In genomic region chr15:65937046-65937445, GRCh38 we compare ENCODE assay signal across 17 cellular contexts.
"Had no signal": no experiment of that assay in that cellular context is flagged by ENCODE, and none has a peak within 500 bp of the region (broad histone marks: within the 10 kb centered on the region; RNA-seq: fewer than 3 reads in every experiment).

No MANE protein-coding gene starts in this region.

- DNase-seq: activated CD4-positive, alpha-beta T cell treated with anti-CD3 and anti-CD28 coated beads, Interleukin-2, amount 10 ng/mL, durations not matched to agents 7 days and 5 days; activated CD4-positive, CD25-positive, alpha-beta regulatory T cell treated with anti-CD3 and anti-CD28 coated beads, Interleukin-2, amount 50 U/mL, for 72 hours; activated CD8-positive, alpha-beta T cell treated with anti-CD3 and anti-CD28 coated beads, Interleukin-2, amount 10 ng/mL, durations not matched to agents 7 days and 5 days; activated gamma-delta T cell; activated naive CD4-positive, alpha-beta T cell treated with anti-CD3 and anti-CD28 coated beads, Interleukin-2, amount 50 U/mL, for 16 hours; activated naive CD8-positive, alpha-beta T cell treated with anti-CD3 and anti-CD28 coated beads, Interleukin-2, amount 50 U/mL, for 24 hours; gastrocnemius medialis; islet precursor cell; natural killer cell; stimulated activated CD4-positive, alpha-beta T cell treated with anti-CD3 and anti-CD28 coated beads, Interleukin-4, amount 100 ng/mL, for 24 hours; stimulated activated naive CD4-positive, alpha-beta T cell treated with Interleukin-2 at 50 U/mL for 16 hours; T-cell; tibial artery; WERI-Rb-1 had no signal

- ATAC-seq: activated CD8-positive, alpha-beta T cell treated with anti-CD3 and anti-CD28 coated beads, Interleukin-2, amount 10 ng/mL, durations not matched to agents 7 days and 5 days; activated naive CD8-positive, alpha-beta T cell treated with anti-CD3 and anti-CD28 coated beads, Interleukin-2, amount 50 U/mL, for 24 hours; gastrocnemius medialis; natural killer cell; T-cell had no signal

- H3K27ac ChIP-seq: cardiac muscle cell, esophagus muscularis mucosa, gastrocnemius medialis, tibial artery, WERI-Rb-1 had no signal

- H3K36me3 ChIP-seq: cardiac muscle cell, esophagus muscularis mucosa, gastrocnemius medialis, tibial artery, WERI-Rb-1 had no signal

- H3K4me3 ChIP-seq: cardiac muscle cell, esophagus muscularis mucosa, gastrocnemius medialis, lung, tibial artery had no signal

- H3K4me1 ChIP-seq: tibial artery had no signal

- H3K9me3 ChIP-seq: esophagus muscularis mucosa, gastrocnemius medialis, tibial artery had no signal

- H3K27me3 ChIP-seq: cardiac muscle cell, gastrocnemius medialis, tibial artery had no signal
